In genomic region chr14:89617142-89617460, GRCh38 we compare ENCODE assay signal across 8 cellular contexts.
A peak's percentile ranks its signal among the peaks of the same experiment; 100 is the strongest.
DNase-seq lines count a peak whose midpoint lies in the region; ATAC-seq, FAIRE-seq and TF ChIP-seq lines count a peak whose summit lies in the region.

No MANE protein-coding gene starts in this region.

- intact Hi-C loops in left ventricle myocardium inferior (cut with micrococcal nuclease) (no loop called here), left cardiac atrium (cut with DNase I) (loop anchor here in 1 of 2 donors (5.0 kb wide), 1 partner anchor 200 kb away; the partner anchor contains the start of gene FOXN3)

- no peaks in the 10 kb centered on the region for H3K9me3 Mint-ChIP-seq in astrocyte (ENCODE audit: unreplicated experiment)

- no peaks in the 10 kb centered on the region for H3K36me3 ChIP-seq in left ventricle myocardium inferior
- H3K36me3 ChIP-seq in astrocyte (ENCODE audit: insufficient read depth, low read length) = no peaks in the 10 kb centered on the region

- peaks cover 10% of the 10 kb centered on the region for H4K20me1 ChIP-seq in astrocyte (ENCODE audit: insufficient read depth, low read length)

- H3K79me2 ChIP-seq in astrocyte (ENCODE audit: insufficient read depth, low read length) = peaks cover 66% of the 10 kb centered on the region

- H3K9me3 ChIP-seq in left ventricle myocardium inferior (replicated peaks) = no peaks in the 10 kb centered on the region
- H3K9me3 ChIP-seq in astrocyte (ENCODE audit: insufficient read depth, low read depth, low read length) = no peaks in the 10 kb centered on the region

- FAIRE-seq in astrocyte (lab: Jason Lieb, UNC) = no peak

- DNase-seq in left ventricle myocardium inferior (no peak), left cardiac atrium (no peak), astrocyte (ENCODE audit: low read depth) (no peak), midbrain (lab: John Stamatoyannopoulos, UW) (peak; percentile 30), T-helper 9 cell (no peak), NCI-H146 treated with DMSO at 0.1 percent for 48 hours (lab: John Stamatoyannopoulos, UW; ENCODE audit: unreplicated experiment) (no peak), GM13977 (ENCODE audit: low spot score) (no peak)

- H3K4me3 Mint-ChIP-seq in astrocyte (ENCODE audit: unreplicated experiment) = peak overlapping the region; percentile 95

- H3K27ac Mint-ChIP-seq in astrocyte (ENCODE audit: unreplicated experiment) = peak overlapping the region; percentile 83

- peaks cover 37% of the 10 kb centered on the region for H3K4me1 Mint-ChIP-seq in astrocyte (ENCODE audit: low read depth, unreplicated experiment)

- H3K27me3 ChIP-seq in left ventricle myocardium inferior (ENCODE audit: low read depth) = no peaks in the 10 kb centered on the region
- no peaks in the 10 kb centered on the region for H3K27me3 ChIP-seq in astrocyte (ENCODE audit: insufficient read depth, low read length)

- no peak overlapping the region for H2AFZ ChIP-seq in astrocyte (ENCODE audit: low read depth, low read length)

- peak overlapping the region; percentile 87 for H3K4me2 ChIP-seq in astrocyte (ENCODE audit: low read length)

- peak overlapping the region; percentile 90 for H3K27ac ChIP-seq in left ventricle myocardium inferior (replicated peaks)
- peak overlapping the region; percentile 91 for H3K27ac ChIP-seq in astrocyte (ENCODE audit: low read depth, low read length)

- ATAC-seq in left cardiac atrium = no peak
- ATAC-seq in GM18505 (IDR thresholded peaks at IDR 0.05; ENCODE audit: unreplicated experiment) = no peak

- H3K4me3 ChIP-seq in left ventricle myocardium inferior (peak overlapping the region; percentile 83), astrocyte (ENCODE audit: insufficient read depth, low read depth, low read length) (peak overlapping the region; percentile 83)

- no peak for TF ChIP-seq CTCF in left ventricle myocardium inferior (IDR thresholded peaks at IDR 0.05; ENCODE audit: borderline replicate concordance)
- TF ChIP-seq CTCF in astrocyte (IDR thresholded peaks at IDR 0.05; ENCODE audit: insufficient read depth, low read depth, low read length) = no peak
- TF ChIP-seq CTCF in GM13977 (IDR thresholded peaks at IDR 0.05; ENCODE audit: extremely low read depth, insufficient read depth, missing control alignments) = no peak

- in situ Hi-C loops in GM13977 (cut with MboI; ENCODE audit: low pct_unique_long_range_greater_than_20kb, low sequenced_read_pairs, unreplicated experiment) = no loop called here

- H3K36me3 Mint-ChIP-seq in astrocyte (ENCODE audit: low read depth, unreplicated experiment) = no peaks in the 10 kb centered on the region

- H3K27me3 Mint-ChIP-seq in astrocyte (ENCODE audit: low read depth, unreplicated experiment) = no peaks in the 10 kb centered on the region

- peaks cover 55% of the 10 kb centered on the region for H3K4me1 ChIP-seq in left ventricle myocardium inferior
- peaks cover 18% of the 10 kb centered on the region for H3K4me1 ChIP-seq in astrocyte (ENCODE audit: insufficient read depth, low read length)

- no peak for TF ChIP-seq POLR2A in GM18505 (IDR thresholded peaks at IDR 0.05; ENCODE audit: borderline replicate concordance, extremely low read depth, insufficient read depth, insufficient read length)

- peak overlapping the region; percentile 91 for H3K9ac ChIP-seq in astrocyte (ENCODE audit: low read length)
